23 cellular contexts compared by ENCODE assay signal in the genomic region with DNA sequence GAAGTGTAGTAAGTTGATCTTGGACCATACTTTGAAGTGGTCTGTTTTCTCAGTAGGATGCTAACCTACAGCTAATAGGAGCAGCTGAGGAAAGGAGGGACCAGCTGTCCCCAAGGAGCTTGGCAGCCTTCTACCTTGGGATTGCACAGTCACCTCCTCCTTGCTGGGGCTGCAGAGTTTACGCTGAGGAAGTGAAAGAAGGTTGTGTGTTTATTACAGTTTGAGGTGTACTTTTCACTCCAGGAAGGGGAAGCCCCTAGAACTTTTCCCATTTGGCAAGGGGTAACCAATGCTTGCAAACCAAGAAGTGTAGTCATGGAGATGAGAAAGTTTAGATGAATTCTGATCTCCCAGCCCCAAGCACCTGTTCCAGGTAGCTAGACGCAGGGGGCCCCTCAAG. TPM values are rescaled to one million over a fixed set of nuclear protein-coding genes. Genes with fewer than 3 reads are reported as not detected.
A peak's percentile ranks its signal among the peaks of the same experiment; 100 is the strongest.
DNase-seq lines count a peak whose midpoint lies in the region; ATAC-seq and TF ChIP-seq lines count a peak whose summit lies in the region.
"Had no signal": no experiment of that assay in that cellular context is flagged by ENCODE, and none has a peak within 500 bp of the region (broad histone marks: within the 10 kb centered on the region; RNA-seq: fewer than 3 reads in every experiment).

No MANE protein-coding gene starts in this region.

- DNase-seq in NCI-H2227 (lab: John Stamatoyannopoulos, UW; ENCODE audit: unreplicated experiment): peak; percentile 6
- DNase-seq in NCI-H2227 treated with DMSO at 0.1 percent for 48 hours (lab: John Stamatoyannopoulos, UW): no peak
- DNase-seq in OCI-LY7 (ENCODE audit: low spot score): peak; percentile 3
- DNase-seq in NCI-H2196 (lab: John Stamatoyannopoulos, UW; ENCODE audit: unreplicated experiment): no peak
- DNase-seq in coronary artery (ENCODE audit: low spot score): no peak
- no peak for DNase-seq in stimulated activated naive CD4-positive, alpha-beta T cell (lab: John Stamatoyannopoulos, UW)
- DNase-seq: activated CD4-positive, alpha-beta T cell treated with anti-CD3 and anti-CD28 coated beads for 4 hours; activated naive CD4-positive, alpha-beta T cell treated with anti-CD3 and anti-CD28 coated beads for 36 hours; colonic mucosa; H7; Karpas-422; mammary epithelial cell; naive thymus-derived CD8-positive, alpha-beta T cell; NCI-H1417 treated with DMSO at 0.1 percent for 48 hours; NCI-H510A; stimulated activated naive CD4-positive, alpha-beta T cell treated with Interleukin-2 at 50 U/mL for 16 hours; T-helper 9 cell had no signal

- no peak overlapping the region for H3K4me2 ChIP-seq in OCI-LY7 (ENCODE audit: low read length)

- intact Hi-C loops in OCI-LY7 (cut with micrococcal nuclease; ENCODE audit: unreplicated experiment): no loop called here

- no peaks in the 10 kb centered on the region for H3K9me3 ChIP-seq in OCI-LY7 (ENCODE audit: low read length)
- H3K9me3 ChIP-seq: BLaER1 treated with 17β-estradiol and CSF1 and Interleukin-3, amounts not matched to agents 10 nM and 100 nM; colonic mucosa; prostate gland had no signal

- CTCF ChIA-PET in OCI-LY7 (lab: Charles Lee; ENCODE audit: unreplicated experiment): no interaction called here

- H3K27ac ChIP-seq in OCI-LY7 (ENCODE audit: low read depth, low read length, poor library complexity, severe bottlenecking) (no peak overlapping the region), coronary artery (no peak overlapping the region)
- H3K27ac ChIP-seq: BLaER1 treated with 17β-estradiol and CSF1 and Interleukin-3, amounts not matched to agents 10 nM and 100 nM; colonic mucosa; prostate gland; SK-N-MC had no signal

- TF ChIP-seq CTCF in OCI-LY7 (conservative IDR thresholded peaks at IDR 0.05; ENCODE audit: low read length) (no peak), coronary artery (IDR thresholded peaks at IDR 0.05) (no peak)

- no peaks in the 10 kb centered on the region for H3K36me3 ChIP-seq in OCI-LY7 (ENCODE audit: insufficient read depth, low read length)
- H3K36me3 ChIP-seq: BLaER1 treated with 17β-estradiol and CSF1 and Interleukin-3, amounts not matched to agents 10 nM and 100 nM; colonic mucosa; prostate gland had no signal

- no peaks in the 10 kb centered on the region for H3K9me2 ChIP-seq in OCI-LY7 (ENCODE audit: insufficient read depth, low read length)

- no peak overlapping the region for H2AFZ ChIP-seq in OCI-LY7 (ENCODE audit: low read length)

- POLR2A ChIA-PET in OCI-LY7 (lab: Charles Lee): interaction anchor here (0.6 kb wide), 1 partner anchor 182 kb away, joined by 3 read pairs; no protein-coding TSS in a partner anchor

- no peak overlapping the region for H3K4me3 ChIP-seq in OCI-LY7 (ENCODE audit: low read depth, low read length, poor library complexity, severe bottlenecking)
- no peak overlapping the region for H3K4me3 ChIP-seq in coronary artery
- H3K4me3 ChIP-seq: BLaER1 treated with 17β-estradiol and CSF1 and Interleukin-3, amounts not matched to agents 10 nM and 100 nM; colonic mucosa; prostate gland; SK-N-MC had no signal

- no peaks in the 10 kb centered on the region for H3K79me2 ChIP-seq in OCI-LY7 (ENCODE audit: insufficient read depth, low read depth, low read length)

- H3K4me1 ChIP-seq in OCI-LY7 (ENCODE audit: insufficient read depth, low read length, poor library complexity, severe bottlenecking): no peaks in the 10 kb centered on the region
- H3K4me1 ChIP-seq: colonic mucosa, prostate gland had no signal

- BruUV-seq in OCI-LY7 (replicated peaks; lab: Mats Ljungman, UMichigan): no TSS peak

- peak; percentile 77 for ATAC-seq in HG03025 (IDR thresholded peaks at IDR 0.05; ENCODE audit: low FRiP score, unreplicated experiment)
- ATAC-seq in HG02973 (IDR thresholded peaks at IDR 0.05; ENCODE audit: unreplicated experiment): no peak
- ATAC-seq: naive thymus-derived CD8-positive, alpha-beta T cell; Panc1 had no signal

- no peaks in the 10 kb centered on the region for H4K20me1 ChIP-seq in OCI-LY7 (ENCODE audit: insufficient read depth, low read length)
- H4K20me1 ChIP-seq: BLaER1 treated with 17β-estradiol and CSF1 and Interleukin-3, amounts not matched to agents 10 nM and 100 nM had no signal

RNA-seq across cellular contexts. Expression of gene BMP6, which starts 58.8 kb away (rescaled TPM):
- total RNA-seq in OCI-LY7 (2014; rRNA removed; shearing (Covaris generic)): 0.10 and 0.38 TPM in 2 replicates
- 0.94 and 1.1 TPM in 2 replicates for total RNA-seq in OCI-LY7 (2022)
- total RNA-seq: naive thymus-derived CD8-positive, alpha-beta T cell had no signal

Comparison
In these comparisons a context has a peak if more than half of its experiments do, and no peak if none do; other contexts are left out.
1. DNase-seq: peak in NCI-H2227 (single experiment) and OCI-LY7 (single experiment); none in NCI-H2227 treated with DMSO at 0.1 percent for 48 hours (single experiment), NCI-H2196 (single experiment), coronary artery (single experiment) and stimulated activated naive CD4-positive, alpha-beta T cell (0 of 6).